ENCODE assay signal across 15 cellular contexts in genomic region chr21:42745511-42746239, GRCh38.
A peak's percentile ranks its signal among the peaks of the same experiment; 100 is the strongest.
DNase-seq lines count a peak whose midpoint lies in the region; ATAC-seq and TF ChIP-seq lines count a peak whose summit lies in the region.
"Had no signal": no experiment of that assay in that cellular context is flagged by ENCODE, and none has a peak within 500 bp of the region (broad histone marks: within the 10 kb centered on the region; RNA-seq: fewer than 3 reads in every experiment).

No MANE protein-coding gene starts in this region.

- no peaks in the 10 kb centered on the region for H3K9me3 Mint-ChIP-seq in effector memory CD8-positive, alpha-beta T cell
- no peaks in the 10 kb centered on the region for H3K9me3 Mint-ChIP-seq in stimulated activated effector memory CD8-positive, alpha-beta T cell treated with anti-CD3 and anti-CD28 coated beads, Interleukin-12 subunit alpha, Interleukin-12 subunit beta, amount 100 ng/mL, for 72 hours
- no peaks in the 10 kb centered on the region for H3K9me3 Mint-ChIP-seq in neural progenitor cell

- no peak for TF ChIP-seq CTCF in neural progenitor cell (IDR thresholded peaks at IDR 0.05)

- no peak overlapping the region for H3K4me2 ChIP-seq in neural progenitor cell

- H3K36me3 Mint-ChIP-seq in effector memory CD8-positive, alpha-beta T cell (ENCODE audit: insufficient read depth) = no peaks in the 10 kb centered on the region
- no peaks in the 10 kb centered on the region for H3K36me3 Mint-ChIP-seq in stimulated activated effector memory CD8-positive, alpha-beta T cell treated with anti-CD3 and anti-CD28 coated beads, Interleukin-12 subunit alpha, Interleukin-12 subunit beta, amount 100 ng/mL, for 72 hours
- peaks cover 2% of the 10 kb centered on the region for H3K36me3 Mint-ChIP-seq in neural progenitor cell

- H4K20me1 ChIP-seq in neural progenitor cell (ENCODE audit: low read depth) = peaks cover 8% of the 10 kb centered on the region

- no peak overlapping the region for H2AFZ ChIP-seq in neural progenitor cell (replicated peaks)
- H2AFZ ChIP-seq: parathyroid adenoma had no signal

- H3K27ac Mint-ChIP-seq in effector memory CD8-positive, alpha-beta T cell = peak overlapping the region in 1 of 2 donors; percentile 97
- H3K27ac Mint-ChIP-seq in stimulated activated effector memory CD8-positive, alpha-beta T cell treated with anti-CD3 and anti-CD28 coated beads, Interleukin-12 subunit alpha, Interleukin-12 subunit beta, amount 100 ng/mL, for 72 hours = no peak overlapping the region
- no peak overlapping the region for H3K27ac Mint-ChIP-seq in neural progenitor cell

- no peaks in the 10 kb centered on the region for H3K27me3 ChIP-seq in neural progenitor cell
- H3K27me3 ChIP-seq: ascending aorta, thyroid gland had no signal

- no peaks in the 10 kb centered on the region for H3K79me2 ChIP-seq in neural progenitor cell (ENCODE audit: low read depth)
- H3K79me2 ChIP-seq: parathyroid adenoma had no signal

- H3K9me3 ChIP-seq in neural progenitor cell (ENCODE audit: low read depth) = no peaks in the 10 kb centered on the region
- H3K9me3 ChIP-seq: ascending aorta, thyroid gland had no signal

- H3K4me3 ChIP-seq in neural progenitor cell = no peak overlapping the region
- H3K4me3 ChIP-seq: ascending aorta, thyroid gland had no signal

- peak overlapping the region; percentile 76 to 80 for H3K4me3 Mint-ChIP-seq in effector memory CD8-positive, alpha-beta T cell
- H3K4me3 Mint-ChIP-seq in stimulated activated effector memory CD8-positive, alpha-beta T cell treated with anti-CD3 and anti-CD28 coated beads, Interleukin-12 subunit alpha, Interleukin-12 subunit beta, amount 100 ng/mL, for 72 hours = peak overlapping the region; percentile 61
- no peak overlapping the region for H3K4me3 Mint-ChIP-seq in neural progenitor cell

- no peaks in the 10 kb centered on the region for H3K27me3 Mint-ChIP-seq in effector memory CD8-positive, alpha-beta T cell
- H3K27me3 Mint-ChIP-seq in neural progenitor cell (ENCODE audit: insufficient read depth, low read depth) = peaks cover 2% of the 10 kb centered on the region

- no peak overlapping the region for H3K27ac ChIP-seq in neural progenitor cell
- H3K27ac ChIP-seq: ascending aorta had no signal

- no peaks in the 10 kb centered on the region for H3F3A ChIP-seq in neural progenitor cell (ENCODE audit: low read depth)

- no peak for ATAC-seq in effector memory CD8-positive, alpha-beta T cell (replicated peaks)
- no peak for ATAC-seq in stimulated activated effector memory CD8-positive, alpha-beta T cell treated with anti-CD3 and anti-CD28 coated beads, Interleukin-12 subunit alpha, Interleukin-12 subunit beta, amount 100 ng/mL, for 72 hours
- ATAC-seq in GM21825 (IDR thresholded peaks at IDR 0.05; ENCODE audit: unreplicated experiment) = no peak

- no peaks in the 10 kb centered on the region for H3K36me3 ChIP-seq in neural progenitor cell
- H3K36me3 ChIP-seq: ascending aorta, thyroid gland had no signal

- peaks cover 17% of the 10 kb centered on the region for H3K4me1 ChIP-seq in neural progenitor cell
- H3K4me1 ChIP-seq: ascending aorta, parathyroid adenoma had no signal

- H3K9ac ChIP-seq in neural progenitor cell = no peak overlapping the region
- H3K9ac ChIP-seq: parathyroid adenoma had no signal

- DNase-seq in activated CD8-positive, alpha-beta memory T cell treated with anti-CD3 and anti-CD28 coated beads for 24 hours = peak; percentile 62
- no peak for DNase-seq in activated CD8-positive, alpha-beta memory T cell treated with anti-CD3 and anti-CD28 coated beads, Interleukin-2, amount 50 U/mL, for 48 hours
- DNase-seq in GF-D8 (lab: John Stamatoyannopoulos, UW) = peak; percentile 16
- DNase-seq in effector memory CD8-positive, alpha-beta T cell = no peak
- DNase-seq in stimulated activated effector memory CD8-positive, alpha-beta T cell treated with anti-CD3 and anti-CD28 coated beads, Interleukin-12 subunit alpha, Interleukin-12 subunit beta, amount 100 ng/mL, for 72 hours (ENCODE audit: low spot score in 2 of 2) = no peak
- DNase-seq in neural progenitor cell (ENCODE audit: low spot score) = no peak
- no peak for DNase-seq in NCI-H146 (lab: John Stamatoyannopoulos, UW)
- DNase-seq: DMS153, HCEC 1CT, NCI-H1436 treated with DMSO at 0.1 percent for 48 hours, NCI-H526, thyroid gland had no signal

- peaks cover 13 to 15% of the 10 kb centered on the region in 2 donors for H3K4me1 Mint-ChIP-seq in effector memory CD8-positive, alpha-beta T cell (ENCODE audit: low read depth in 2 of 2)
- peaks cover 20% of the 10 kb centered on the region for H3K4me1 Mint-ChIP-seq in stimulated activated effector memory CD8-positive, alpha-beta T cell treated with anti-CD3 and anti-CD28 coated beads, Interleukin-12 subunit alpha, Interleukin-12 subunit beta, amount 100 ng/mL, for 72 hours
- peaks cover 27% of the 10 kb centered on the region for H3K4me1 Mint-ChIP-seq in neural progenitor cell

Comparison
In these comparisons a context has a peak if more than half of its experiments do, and no peak if none do; other contexts are left out.
1. DNase-seq: peak in activated CD8-positive, alpha-beta memory T cell treated with anti-CD3 and anti-CD28 coated beads for 24 hours (single experiment) and GF-D8 (single experiment); none in activated CD8-positive, alpha-beta memory T cell treated with anti-CD3 and anti-CD28 coated beads, Interleukin-2, amount 50 U/mL, for 48 hours (single experiment), effector memory CD8-positive, alpha-beta T cell (0 of 3), stimulated activated effector memory CD8-positive, alpha-beta T cell treated with anti-CD3 and anti-CD28 coated beads, Interleukin-12 subunit alpha, Interleukin-12 subunit beta, amount 100 ng/mL, for 72 hours (0 of 2), neural progenitor cell (single experiment) and NCI-H146 (single experiment).